Comparison of ENCODE assay signal across 11 cellular contexts in genomic region chr17:14019186-14019956, GRCh38. TPM values are rescaled to one million over a fixed set of nuclear protein-coding genes. Genes with fewer than 3 reads are reported as not detected.
DNase-seq lines count a peak whose midpoint lies in the region; ATAC-seq lines count a peak whose summit lies in the region.
"Had no signal": no experiment of that assay in that cellular context is flagged by ENCODE, and none has a peak within 500 bp of the region (broad histone marks: within the 10 kb centered on the region; RNA-seq: fewer than 3 reads in every experiment).

No MANE protein-coding gene starts in this region.

- no peak for ATAC-seq in HG03108 (IDR thresholded peaks at IDR 0.05; ENCODE audit: unreplicated experiment)
- no peak for ATAC-seq in HG03521 (IDR thresholded peaks at IDR 0.05; ENCODE audit: unreplicated experiment)
- ATAC-seq: natural killer cell had no signal

- DNase-seq in activated T-cell treated with anti-CD3 and anti-CD28 coated beads for 48 hours (ENCODE audit: low read depth) (peak; percentile 15), activated T-cell treated with anti-CD3 and anti-CD28 coated beads for 4 hours (no peak), RPMI7951 (ENCODE audit: low read depth) (peak; percentile 64), dermis blood vessel endothelial cell (peak; percentile 20), C1 segment of cervical spinal cord (lab: John Stamatoyannopoulos, UW) (no peak)
- peak; percentile 1 to 3 for DNase-seq in stimulated activated CD4-positive, alpha-beta T cell treated with anti-CD3 and anti-CD28 coated beads, Interleukin-4, amount 100 ng/mL, for 48 hours (ENCODE audit: low read depth in 2 of 2)
- DNase-seq: activated B cell treated with CpG ODN at 0.5 μM for 24 hours, AML-193, natural killer cell had no signal

RNA-seq across cellular contexts. Expression of gene COX10, which starts 49.9 kb away (rescaled TPM):
- 18.0 and 19.3 TPM in 2 replicates for total RNA-seq in RPMI7951 (2014; rRNA removed; shearing (Covaris generic))
- total RNA-seq in dermis blood vessel endothelial cell = 14.1 and 21.1 TPM in 2 replicates

Comparison
In these comparisons a context has a peak if more than half of its experiments do, and no peak if none do; other contexts are left out.
1. DNase-seq: peak in activated T-cell treated with anti-CD3 and anti-CD28 coated beads for 48 hours (single experiment), RPMI7951 (single experiment), dermis blood vessel endothelial cell (single experiment) and stimulated activated CD4-positive, alpha-beta T cell treated with anti-CD3 and anti-CD28 coated beads, Interleukin-4, amount 100 ng/mL, for 48 hours (2 of 2); none in activated T-cell treated with anti-CD3 and anti-CD28 coated beads for 4 hours (single experiment) and C1 segment of cervical spinal cord (0 of 14).